8 cellular contexts compared by ENCODE assay signal in the genomic region with DNA sequence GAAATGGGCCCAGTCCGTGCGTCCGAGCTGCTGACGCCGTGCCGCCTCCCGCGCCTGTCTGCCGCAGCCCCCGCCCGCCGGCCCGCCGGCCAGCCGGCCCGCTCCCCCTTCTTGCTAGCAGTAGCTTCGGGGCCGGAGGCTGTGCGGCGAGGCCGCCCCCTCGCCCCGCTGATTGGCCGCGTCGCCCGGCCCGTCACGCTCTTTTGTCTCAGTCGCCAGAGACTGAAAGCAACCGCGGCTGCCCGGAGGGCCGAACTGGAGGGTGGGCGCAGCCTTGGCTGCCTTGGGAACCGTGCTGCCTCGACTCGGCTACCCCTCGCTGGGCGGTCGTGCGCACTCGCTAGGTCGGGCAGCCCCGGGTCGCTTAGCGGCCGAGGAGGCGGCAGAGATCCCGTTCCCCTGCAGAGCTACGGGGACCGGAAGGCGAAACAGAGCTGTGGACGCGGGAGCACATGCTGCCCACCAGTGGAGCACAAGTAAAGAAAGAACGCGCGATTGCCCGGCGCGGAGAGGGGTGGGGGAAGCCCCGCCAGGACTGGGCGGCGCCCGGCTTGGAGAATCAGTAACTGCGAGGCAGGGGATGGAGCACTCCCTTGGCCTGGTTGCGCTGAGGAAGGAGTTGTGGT. TPM values are rescaled to one million over a fixed set of nuclear protein-coding genes. Genes with fewer than 3 reads are reported as not detected.
A peak's percentile ranks its signal among the peaks of the same experiment; 100 is the strongest.
DNase-seq lines count a peak whose midpoint lies in the region; ATAC-seq, FAIRE-seq and TF ChIP-seq lines count a peak whose summit lies in the region.

A gene (plus strand): TSS at position 198 of the 626 bp plus-strand sequence. CDS start 1,589 bp downstream, outside the sequence.

- H3K4me1 ChIP-seq in GM23338 (ENCODE audit: insufficient read depth): peaks cover 6% of the 10 kb centered on the region
- H3K4me1 ChIP-seq in Karpas-422 (ENCODE audit: low read length): peaks cover 14% of the 10 kb centered on the region
- H3K4me1 ChIP-seq in K562 (replicated peaks in 1 of 2; ENCODE audit: control insufficient read depth in 2 of 2, insufficient read depth in 2 of 2, low read length in 2 of 2): peaks cover 0 to 7% of the 10 kb centered on the region in 2 experiments; a peak in 2 of 5 replicates

- H3K4me3 Mint-ChIP-seq in GM23338: peak within 1 kb of the TSS; percentile 88

- CTCF ChIA-PET in K562 (lab: Yijun Ruan, JAX; ENCODE audit: low intra/inter-chr PET ratio): no interaction called here

- no peaks in the 10 kb centered on the region for H3K27me3 ChIP-seq in GM23338 (ENCODE audit: insufficient read depth)
- no peaks in the 10 kb centered on the region for H3K27me3 ChIP-seq in Karpas-422 (ENCODE audit: low read length)
- H3K27me3 ChIP-seq in SU-DHL-6 (ENCODE audit: low read length): no peaks in the 10 kb centered on the region
- peaks cover 8 to 31% of the 10 kb centered on the region in 2 experiments for H3K27me3 ChIP-seq in K562 (ENCODE audit: control insufficient read depth in 2 of 2, insufficient read depth in 2 of 2, low read length in 2 of 2)

- no peaks in the 10 kb centered on the region for H3K9me3 ChIP-seq in Karpas-422 (ENCODE audit: low read length)
- no peaks in the 10 kb centered on the region for H3K9me3 ChIP-seq in SU-DHL-6 (ENCODE audit: insufficient read depth, low read length)
- H3K9me3 ChIP-seq in K562 (replicated peaks; ENCODE audit: control insufficient read depth, insufficient read depth, low read depth, low read length): no peaks in the 10 kb centered on the region

- H4K20me1 ChIP-seq in GM23338 (replicated peaks; ENCODE audit: insufficient read depth) (no peaks in the 10 kb centered on the region; the same call in 1 of the 2 replicates), Karpas-422 (ENCODE audit: insufficient read depth, low read depth, low read length) (no peaks in the 10 kb centered on the region), SU-DHL-6 (ENCODE audit: low read depth, low read length) (no peaks in the 10 kb centered on the region), K562 (replicated peaks; ENCODE audit: control insufficient read depth, insufficient read depth, low read length) (no peaks in the 10 kb centered on the region)

- H3K27ac Mint-ChIP-seq in GM23338: no peak within 1 kb of the TSS

- H3K9me2 ChIP-seq in GM23338 (ENCODE audit: insufficient read depth) (no peaks in the 10 kb centered on the region), Karpas-422 (replicated peaks; ENCODE audit: insufficient read depth, low read length) (no peaks in the 10 kb centered on the region), SU-DHL-6 (replicated peaks; ENCODE audit: insufficient read depth, low read length) (no peaks in the 10 kb centered on the region)

- H3F3A ChIP-seq in GM23338 (replicated peaks; ENCODE audit: low read depth) (no peaks in the 10 kb centered on the region), SU-DHL-6 (ENCODE audit: insufficient read depth) (no peaks in the 10 kb centered on the region)

- in situ Hi-C loops in K562 (cut with MboI): no loop called here

- no peaks in the 10 kb centered on the region for H3K36me3 ChIP-seq in GM23338 (ENCODE audit: insufficient read depth)
- H3K36me3 ChIP-seq in Karpas-422 (ENCODE audit: insufficient read depth, low read length): no peaks in the 10 kb centered on the region
- no peaks in the 10 kb centered on the region for H3K36me3 ChIP-seq in SU-DHL-6 (ENCODE audit: low read length)
- no peaks in the 10 kb centered on the region for H3K36me3 ChIP-seq in K562 (ENCODE audit: control insufficient read depth, insufficient read depth, low read length)

- H3K79me2 ChIP-seq in GM23338 (replicated peaks; ENCODE audit: insufficient read depth) (no peaks in the 10 kb centered on the region), Karpas-422 (ENCODE audit: low read length) (no peaks in the 10 kb centered on the region), SU-DHL-6 (ENCODE audit: insufficient read depth, low read length) (no peaks in the 10 kb centered on the region), K562 (ENCODE audit: control insufficient read depth, insufficient read depth, low read length) (no peaks in the 10 kb centered on the region)

- peak within 1 kb of the TSS; percentile 70 for H3K9ac ChIP-seq in Karpas-422 (ENCODE audit: low read length)
- peak within 1 kb of the TSS; percentile 64 for H3K9ac ChIP-seq in SU-DHL-6 (ENCODE audit: low read length)
- peak within 1 kb of the TSS in 1 of 2 experiments; percentile 45; a peak in 1 of 4 replicates for H3K9ac ChIP-seq in K562 (ENCODE audit: insufficient read depth in 1 of 2, low read depth in 2 of 2, low read length in 2 of 2)

- TF ChIP-seq EP300 in K562 (IDR thresholded peaks at IDR 0.05; ENCODE audit: low read length): no peak

- no peak for TF ChIP-seq CTCF in GM12865 (IDR thresholded peaks at IDR 0.05; ENCODE audit: insufficient read depth, low read depth, low read length, missing control alignments)
- TF ChIP-seq CTCF in GM23338 (conservative IDR thresholded peaks at IDR 0.05; ENCODE audit: low read depth in 2 of 2): no peak
- no peak for TF ChIP-seq CTCF in SU-DHL-6 (IDR thresholded peaks at IDR 0.05; ENCODE audit: insufficient read depth, low read length, poor library complexity, severe bottlenecking)
- TF ChIP-seq CTCF in K562 (IDR thresholded peaks at IDR 0.05 in 2 of 3, conservative IDR thresholded peaks at IDR 0.05 in 1 of 3; ENCODE audit: insufficient read depth in 2 of 3, low read depth in 1 of 3, low read length in 3 of 3): no peak

- FAIRE-seq in K562 (lab: Jason Lieb, UNC): no peak

- H3K27ac ChIP-seq in GM23338 (ENCODE audit: low read depth) (no peak within 1 kb of the TSS), Karpas-422 (ENCODE audit: low read length) (no peak within 1 kb of the TSS), SU-DHL-6 (ENCODE audit: low read depth, low read length) (peak within 1 kb of the TSS; percentile 61), K562 (ENCODE audit: extremely low read depth, low read depth, low read length) (no peak within 1 kb of the TSS)

- no peaks in the 10 kb centered on the region for H3K36me3 Mint-ChIP-seq in GM23338 (ENCODE audit: low read depth)

- ATAC-seq in GM23338 (peak; percentile 87), K562 (peak; percentile 60)

- peak within 1 kb of the TSS; percentile 86 for H2AFZ ChIP-seq in GM23338
- peak within 1 kb of the TSS; percentile 95 for H2AFZ ChIP-seq in Karpas-422 (ENCODE audit: low read length)
- H2AFZ ChIP-seq in SU-DHL-6 (ENCODE audit: low read depth, low read length, severe bottlenecking): peak within 1 kb of the TSS; percentile 89
- no peak within 1 kb of the TSS for H2AFZ ChIP-seq in K562 (ENCODE audit: low read depth, low read length)

- H3K4me3 ChIP-seq in GM12865 (ENCODE audit: low read depth, low read length): peak within 1 kb of the TSS; percentile 60
- H3K4me3 ChIP-seq in GM23338: peak within 1 kb of the TSS; percentile 71
- H3K4me3 ChIP-seq in Karpas-422 (ENCODE audit: low read length): peak within 1 kb of the TSS; percentile 72
- peak within 1 kb of the TSS; percentile 61 for H3K4me3 ChIP-seq in SU-DHL-6 (ENCODE audit: insufficient read depth, low read length, poor library complexity, severe bottlenecking)
- peak within 1 kb of the TSS; percentile 18; the same call in 1 of the 2 replicates for H3K4me3 ChIP-seq in K562

- WGBS in K562 (ENCODE audit: insufficient coverage, low coverage, missing lambda C conversion rate): 22% methylated on average over 11 of the region's 67 CpGs

- no peak for TF ChIP-seq RAD21 in K562 (CRISPR knock-in tag; conservative IDR thresholded peaks at IDR 0.05 in 1 of 2, IDR thresholded peaks at IDR 0.05 in 1 of 2)

- H3K27me3 Mint-ChIP-seq in GM23338 (ENCODE audit: insufficient read depth, low read depth, poor library complexity): peaks cover 8% of the 10 kb centered on the region

- BruUV-seq in K562 (replicated peaks; lab: Mats Ljungman, UMichigan): no TSS peak

- TF ChIP-seq POLR2A in K562 (conservative IDR thresholded peaks at IDR 0.05): no peak

- POLR2A ChIA-PET in K562 (lab: Yijun Ruan, JAX): no interaction called here

- H3K4me1 Mint-ChIP-seq in GM23338: peaks cover 20% of the 10 kb centered on the region; the same call in 2 of the 3 replicates

- H3K4me2 ChIP-seq in GM23338 (peak within 1 kb of the TSS; percentile 84), Karpas-422 (ENCODE audit: low read depth, low read length, poor library complexity, severe bottlenecking) (peak within 1 kb of the TSS; percentile 76), SU-DHL-6 (ENCODE audit: low read depth, low read length, poor library complexity, severe bottlenecking) (peak within 1 kb of the TSS; percentile 75), K562 (ENCODE audit: insufficient read depth, low read length) (no peak within 1 kb of the TSS)

- H3K9me3 Mint-ChIP-seq in GM23338: no peaks in the 10 kb centered on the region

- intact Hi-C loops in K562 (cut with micrococcal nuclease): no loop called here

- no peaks in the 10 kb centered on the region for H3K9me1 ChIP-seq in K562 (ENCODE audit: control insufficient read depth, insufficient read depth, low read length)

- DNase-seq in GM12865 (ENCODE audit: low read depth) (peak; percentile 81), GM23338 (ENCODE audit: low spot score) (peak; percentile 82), Karpas-422 (peak; percentile 71), K562 (ENCODE audit: extremely low read depth in 1 of 4, low spot score in 3 of 4) (peak; percentile 3 to 34 (median 26)), hypothalamus (lab: John Stamatoyannopoulos, UW) (peak in 48 of 51 donors; percentile 0 to 67 (median 34)), retina (peak; percentile 90), SKM-1 (lab: John Stamatoyannopoulos, UW; ENCODE audit: unreplicated experiment) (no peak)

RNA-seq across cellular contexts. Expression of the gene that starts here (rescaled TPM):
- 4.4 and 4.7 TPM in 2 replicates for total RNA-seq in GM23338 (2014; rRNA removed; shearing (Covaris generic))
- polyA plus RNA-seq in GM23338 (2016; fragmentation: Nextera tagmentation; extraction: Ambion mirVana) (3.4 and 4.9 TPM in 2 replicates), K562 (2011; rRNA removed) (0.15 TPM in 1 of 2 replicates, not detected in the other), K562 (2014; fragmentation: Illumina TruSeq; extraction: Trizol) (not detected in 2 replicates), K562 (2014; fragmentation: Nextera tagmentation; extraction: Ambion mirVana) (not detected), K562 (2014; rRNA removed) (not detected in 2 replicates)
- 0.41 and 0.90 TPM in 2 replicates for total RNA-seq in Karpas-422 (2014; rRNA removed; shearing (Covaris generic); ENCODE audit: low replicate concordance)
- not detected in 2 replicates for total RNA-seq in K562 (2011; cell fraction: chromatin; rRNA removed; ENCODE audit: low replicate concordance)
- total RNA-seq in K562 (2011; cell fraction: nucleolus; rRNA removed): 0.83 TPM in 1 of 2 replicates, not detected in the other
- total RNA-seq in K562 (2011; cell fraction: nucleoplasm; rRNA removed): not detected in 2 replicates
- total RNA-seq in K562 (2014; rRNA removed) (not detected in 2 replicates), K562 (2014; rRNA removed; fragmentation: Illumina TruSeq; extraction: Trizol) (not detected in 2 replicates), K562 (2015; rRNA removed; fragmentation: Illumina TruSeq; extraction: Trizol) (not detected in 2 replicates), K562 (2021) (not detected in 2 replicates)
- polyA plus RNA-seq in K562 (2011; cell fraction: cytosol; rRNA removed): 0.15 TPM in 1 of 2 replicates, not detected in the other
- 0.21 TPM in 1 of 2 replicates, not detected in the other for polyA plus RNA-seq in K562 (2011; cell fraction: nucleus; rRNA removed)
- polyA plus RNA-seq in K562 (2012): not detected in 2 replicates
- polyA minus RNA-seq in K562 (2011; rRNA and poly(A)+ RNA removed): not detected in 2 replicates
- polyA minus RNA-seq in K562 (2011; cell fraction: cytosol; rRNA and poly(A)+ RNA removed): not detected in 2 replicates
- not detected in 2 replicates for polyA minus RNA-seq in K562 (2011; cell fraction: nucleus; rRNA and poly(A)+ RNA removed)

Comparison
In these comparisons a context has a peak if more than half of its experiments do, and no peak if none do; other contexts are left out.
1. Peak in DNase-seq, H3K4me3 ChIP-seq, H3K9ac ChIP-seq and H3K4me2 ChIP-seq in Karpas-422; RNA of the gene not detected or under 1 TPM.
2. Peak in DNase-seq, ATAC-seq and H3K4me3 ChIP-seq in K562; RNA of the gene not detected or under 1 TPM.
3. H3K4me3 ChIP-seq: peak in every context shown above with its lines; median percentile 72 in Karpas-422; 71 in GM23338; 61 in SU-DHL-6; 60 in GM12865; 18 in K562.